12 cellular contexts compared by ENCODE assay signal in the genomic region with DNA sequence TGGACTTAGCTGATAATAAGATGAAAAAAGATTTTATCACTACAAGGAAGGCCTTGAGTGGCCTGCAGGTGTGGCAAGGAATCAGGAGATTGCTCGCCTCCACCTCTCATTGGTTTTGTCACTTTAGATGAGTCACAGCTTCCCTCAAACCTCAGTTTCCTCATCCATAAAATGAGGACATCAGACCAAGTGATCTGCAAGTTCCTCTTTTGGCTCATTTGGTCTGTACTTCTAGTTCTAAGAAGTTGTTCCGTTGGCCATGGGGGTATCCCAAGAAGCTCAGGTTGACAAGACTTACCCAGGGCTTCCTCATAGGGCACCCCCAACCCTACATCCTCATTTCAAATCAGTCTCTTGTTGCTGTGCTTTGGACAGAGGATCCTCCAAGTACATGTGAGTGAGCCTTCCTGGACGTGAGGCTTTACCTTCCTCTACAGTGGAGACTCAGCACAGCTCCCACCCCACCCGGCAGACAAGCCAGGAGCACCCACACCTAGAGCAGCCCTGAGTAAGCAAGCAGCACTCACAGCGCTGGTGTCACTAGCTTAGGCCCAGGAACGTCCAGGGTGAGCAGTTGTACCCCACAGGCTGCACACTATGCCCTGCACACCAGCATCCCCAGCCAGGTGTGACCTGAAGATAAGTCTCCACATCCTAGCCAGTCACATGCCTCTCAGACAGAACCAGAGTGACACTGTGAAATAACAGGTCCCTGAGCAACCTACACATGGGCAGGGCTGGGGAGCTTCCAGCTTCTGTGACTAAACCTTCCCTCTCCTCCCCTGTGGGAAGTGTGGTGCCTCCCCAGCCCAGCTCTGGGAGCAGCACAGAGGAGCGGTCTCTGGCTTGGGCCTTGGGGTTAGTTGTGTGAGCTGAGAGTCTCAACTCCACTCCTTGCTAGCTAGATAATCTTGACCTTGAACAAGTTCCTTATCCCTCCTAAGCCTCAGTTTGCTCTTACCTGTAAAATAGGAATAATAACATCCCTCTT.
DNase-seq lines count a peak whose midpoint lies in the region; TF ChIP-seq lines count a peak whose summit lies in the region.
"Had no signal": no experiment of that assay in that cellular context is flagged by ENCODE, and none has a peak within 500 bp of the region (broad histone marks: within the 10 kb centered on the region; RNA-seq: fewer than 3 reads in every experiment).

No MANE protein-coding gene starts in this region.

- CTCF ChIA-PET in PC-9 (lab: Charles Lee) = interaction anchor here (0.6 to 1.4 kb wide), 4 partner anchors 17 to 1337 kb away, joined by 3 to 4 read pairs (median 4); no protein-coding TSS in a partner anchor

- no peak for TF ChIP-seq CTCF in PC-9 (conservative IDR thresholded peaks at IDR 0.05)

- H3K9me3 ChIP-seq in PC-9 (ENCODE audit: insufficient read depth, low read depth) = peaks cover 4% of the 10 kb centered on the region; the same call in 1 of the 2 replicates
- H3K9me3 ChIP-seq in skeletal muscle satellite cell (replicated peaks; ENCODE audit: low read length) = peaks cover 9% of the 10 kb centered on the region

- peak; percentile 67 for DNase-seq in activated CD4-positive, alpha-beta T cell treated with anti-CD3 and anti-CD28 coated beads, Interleukin-2, amount 10 ng/mL, durations not matched to agents 24 days and 14 days
- no peak for DNase-seq in activated CD4-positive, alpha-beta T cell treated with anti-CD3 and anti-CD28 coated beads for 1 hour
- DNase-seq in PC-9 = peak in 1 of 2 experiments; percentile 83
- no peak for DNase-seq in activated gamma-delta T cell (lab: John Stamatoyannopoulos, UW)
- DNase-seq in stimulated activated CD4-positive, alpha-beta T cell treated with anti-CD3 and anti-CD28 coated beads, Interleukin-4, amount 100 ng/mL, for 24 hours = no peak
- no peak for DNase-seq in NCI-H146 treated with DMSO at 0.1 percent for 48 hours (lab: John Stamatoyannopoulos, UW; ENCODE audit: unreplicated experiment)
- DNase-seq: NCI-H2029, right cardiac atrium had no signal

- H2AFZ ChIP-seq in PC-9 = no peak overlapping the region

- H3K9ac ChIP-seq in skeletal muscle satellite cell (ENCODE audit: low read depth, low read length) = no peak overlapping the region

- H3K4me1 ChIP-seq in PC-9 (replicated peaks; ENCODE audit: insufficient read depth) = peaks cover 53% of the 10 kb centered on the region
- H3K4me1 ChIP-seq in skeletal muscle satellite cell (ENCODE audit: control insufficient read depth, insufficient read depth, low read length) = peaks cover 51% of the 10 kb centered on the region

- no peaks in the 10 kb centered on the region for H4K20me1 ChIP-seq in PC-9 (ENCODE audit: insufficient read depth)

- H3K27ac Mint-ChIP-seq in activated CD4-positive, alpha-beta T cell treated with anti-CD3 and anti-CD28 coated beads, Interleukin-2, amount 10 ng/mL, durations not matched to agents 24 days and 14 days = peak overlapping the region; percentile 79
- peak overlapping the region; percentile 96 for H3K27ac Mint-ChIP-seq in dendritic cell treated with granulocyte-macrophage colony-stimulating factor and Interleukin-4, amounts not matched to agents 40 ng/mL and 50 ng/mL, for 4 days

- no peaks in the 10 kb centered on the region for H3K27me3 ChIP-seq in PC-9 (ENCODE audit: insufficient read depth, low read depth)
- peaks cover 13% of the 10 kb centered on the region for H3K27me3 ChIP-seq in skeletal muscle satellite cell (ENCODE audit: control insufficient read depth, insufficient read depth, low read length)
- H3K27me3 ChIP-seq: cardiac muscle cell, SJSA1 had no signal

- H3K9me2 ChIP-seq in PC-9 (ENCODE audit: insufficient read depth) = no peaks in the 10 kb centered on the region

- no peak overlapping the region; the same call in 1 of the 2 replicates for H3K4me3 ChIP-seq in PC-9
- no peak overlapping the region for H3K4me3 ChIP-seq in skeletal muscle satellite cell (ENCODE audit: low read length)
- H3K4me3 ChIP-seq: cardiac muscle cell, SJSA1 had no signal

- H3K79me2 ChIP-seq in PC-9 (ENCODE audit: low read depth) = no peaks in the 10 kb centered on the region

- peaks cover 14% of the 10 kb centered on the region for H3K27me3 Mint-ChIP-seq in activated CD4-positive, alpha-beta T cell treated with anti-CD3 and anti-CD28 coated beads, Interleukin-2, amount 10 ng/mL, durations not matched to agents 24 days and 14 days
- H3K27me3 Mint-ChIP-seq in dendritic cell treated with granulocyte-macrophage colony-stimulating factor and Interleukin-4, amounts not matched to agents 40 ng/mL and 50 ng/mL, for 4 days = peaks cover 14% of the 10 kb centered on the region

- H3K4me2 ChIP-seq in PC-9 (peak overlapping the region; percentile 73), skeletal muscle satellite cell (ENCODE audit: low read length) (peak overlapping the region; percentile 57)

- H3K4me1 Mint-ChIP-seq in activated CD4-positive, alpha-beta T cell treated with anti-CD3 and anti-CD28 coated beads, Interleukin-2, amount 10 ng/mL, durations not matched to agents 24 days and 14 days = peaks cover 55% of the 10 kb centered on the region
- peaks cover 72% of the 10 kb centered on the region for H3K4me1 Mint-ChIP-seq in dendritic cell treated with granulocyte-macrophage colony-stimulating factor and Interleukin-4, amounts not matched to agents 40 ng/mL and 50 ng/mL, for 4 days (ENCODE audit: low read depth)

- H3K36me3 ChIP-seq in PC-9 (ENCODE audit: low read depth) (0 out of 2 replicates have a peak, but pooled peaks cover 4% of the 10 kb centered on the region), skeletal muscle satellite cell (ENCODE audit: insufficient read depth, low read length) (no peaks in the 10 kb centered on the region)
- H3K36me3 ChIP-seq: cardiac muscle cell, SJSA1 had no signal

- peaks cover 24% of the 10 kb centered on the region for H3K36me3 Mint-ChIP-seq in activated CD4-positive, alpha-beta T cell treated with anti-CD3 and anti-CD28 coated beads, Interleukin-2, amount 10 ng/mL, durations not matched to agents 24 days and 14 days (ENCODE audit: low read depth)
- H3K36me3 Mint-ChIP-seq in dendritic cell treated with granulocyte-macrophage colony-stimulating factor and Interleukin-4, amounts not matched to agents 40 ng/mL and 50 ng/mL, for 4 days (ENCODE audit: low read depth) = peaks cover 10% of the 10 kb centered on the region

- POLR2A ChIA-PET in PC-9 (lab: Charles Lee; ENCODE audit: unreplicated experiment) = interaction anchor here (0.6 to 0.7 kb wide), 7 partner anchors 75 to 1029 kb away, joined by 3 to 7 read pairs (median 5); no protein-coding TSS in a partner anchor

- H3K9me3 Mint-ChIP-seq in activated CD4-positive, alpha-beta T cell treated with anti-CD3 and anti-CD28 coated beads, Interleukin-2, amount 10 ng/mL, durations not matched to agents 24 days and 14 days = peaks cover 16% of the 10 kb centered on the region
- H3K9me3 Mint-ChIP-seq in dendritic cell treated with granulocyte-macrophage colony-stimulating factor and Interleukin-4, amounts not matched to agents 40 ng/mL and 50 ng/mL, for 4 days = peaks cover 13% of the 10 kb centered on the region

- H3K27ac ChIP-seq in PC-9 = peak overlapping the region; percentile 99
- H3K27ac ChIP-seq: cardiac muscle cell had no signal

- intact Hi-C loops in activated CD4-positive, alpha-beta T cell treated with anti-CD3 and anti-CD28 coated beads, Interleukin-2, amount 10 ng/mL, durations not matched to agents 24 days and 14 days (cut with micrococcal nuclease) = loop anchor here (1.0 to 5.0 kb wide), 3 partner anchors 32 to 752 kb away; no protein-coding TSS in a partner anchor
- intact Hi-C loops in PC-9 (cut with micrococcal nuclease; ENCODE audit: unreplicated experiment) = loop anchor here (1.0 to 5.0 kb wide), 6 partner anchors 47 to 1028 kb away; no protein-coding TSS in a partner anchor
- intact Hi-C loops in dendritic cell treated with granulocyte-macrophage colony-stimulating factor and Interleukin-4, amounts not matched to agents 40 ng/mL and 50 ng/mL, for 4 days (cut with micrococcal nuclease) = loop anchor here (5.0 kb wide), 4 partner anchors 32 to 412 kb away; partner anchors contain the start of gene TLE3

- H3K4me3 Mint-ChIP-seq in activated CD4-positive, alpha-beta T cell treated with anti-CD3 and anti-CD28 coated beads, Interleukin-2, amount 10 ng/mL, durations not matched to agents 24 days and 14 days = no peak overlapping the region
- H3K4me3 Mint-ChIP-seq in dendritic cell treated with granulocyte-macrophage colony-stimulating factor and Interleukin-4, amounts not matched to agents 40 ng/mL and 50 ng/mL, for 4 days = peak overlapping the region; percentile 54

- TSS peak; percentile 69 for BruUV-seq in PC-9 (replicated peaks; lab: Mats Ljungman, UMichigan)

- H3F3A ChIP-seq in PC-9 (ENCODE audit: insufficient read depth, low read depth) = peaks cover 57% of the 10 kb centered on the region
